Comparison of ENCODE assay signal across 1 cellular context in the genomic region with DNA sequence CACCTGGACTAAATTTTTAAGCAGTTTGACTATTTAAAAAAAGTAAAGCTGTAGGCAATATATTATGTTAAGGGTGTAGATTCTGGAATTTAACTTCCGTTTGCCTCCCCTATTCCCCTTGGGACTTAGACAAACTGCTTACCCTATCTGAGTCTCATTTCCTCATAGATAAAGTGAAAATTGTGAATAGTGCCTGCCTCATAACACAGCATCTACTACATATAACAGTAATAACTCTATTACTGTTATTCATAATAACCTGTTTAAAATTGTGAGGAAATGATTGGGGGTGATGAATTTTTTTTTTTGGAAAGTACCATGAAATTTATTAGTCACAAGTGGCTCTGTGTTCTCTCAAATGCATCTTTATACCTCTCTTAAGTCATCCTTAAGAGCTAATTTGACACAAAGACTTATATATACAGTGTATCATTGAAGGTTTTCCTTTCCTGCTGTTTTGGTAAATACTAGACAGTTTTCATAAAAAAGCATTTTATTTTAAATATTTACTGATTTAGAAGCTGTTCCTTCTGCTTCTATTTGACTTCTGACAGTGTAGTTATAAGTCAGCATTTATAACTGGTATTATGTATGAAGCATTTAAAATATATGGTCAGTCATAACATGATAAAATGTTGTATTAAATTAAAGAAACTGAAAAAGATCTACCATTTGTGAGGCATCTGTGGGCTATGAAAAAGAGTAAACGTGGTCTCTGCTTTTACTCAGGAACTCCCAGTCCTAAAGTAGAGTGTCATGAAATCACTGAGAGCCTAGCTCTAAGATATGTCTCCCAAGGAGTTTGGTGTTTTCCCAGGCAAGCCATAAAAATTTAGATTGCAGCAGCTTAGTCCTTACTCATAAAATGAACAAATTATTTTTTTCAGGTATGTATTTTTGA.
TF ChIP-seq lines count a peak whose summit lies in the region.

No MANE protein-coding gene starts in this region.

TF ChIP-seq in GM12878, 131 proteins besides CTCF, POLR2A, EP300 and RAD21:
- peak; percentile 79 for TF ChIP-seq JUNB (IDR thresholded peaks at IDR 0.05)
- no peak for TF ChIP-seq RB1 (IDR thresholded peaks at IDR 0.05; ENCODE audit: borderline replicate concordance)
- peak; percentile 66 for TF ChIP-seq MEF2B (IDR thresholded peaks at IDR 0.05; ENCODE audit: partially characterized antibody, poor library complexity, severe bottlenecking)
- TF ChIP-seq BCL11A (IDR thresholded peaks at IDR 0.05; ENCODE audit: low read depth, low read length): 0 out of 2 replicates have a peak, but pooled peaks have one; percentile 10
- TF ChIP-seq CREB1 (IDR thresholded peaks at IDR 0.05; ENCODE audit: low read depth): peak; percentile 53; the same call in 1 of the 2 replicates
- no peak for TF ChIP-seq STAT3 (IDR thresholded peaks at IDR 0.05; ENCODE audit: low read depth, low read length)
- peak; percentile 37; the same call in 1 of the 2 replicates for TF ChIP-seq SPI1 (IDR thresholded peaks at IDR 0.05; ENCODE audit: borderline replicate concordance, insufficient read depth, low read depth, low read length)
- TF ChIP-seq MAX (IDR thresholded peaks at IDR 0.05; ENCODE audit: low read depth, low read length): no peak
- TF ChIP-seq, protein P1, sequence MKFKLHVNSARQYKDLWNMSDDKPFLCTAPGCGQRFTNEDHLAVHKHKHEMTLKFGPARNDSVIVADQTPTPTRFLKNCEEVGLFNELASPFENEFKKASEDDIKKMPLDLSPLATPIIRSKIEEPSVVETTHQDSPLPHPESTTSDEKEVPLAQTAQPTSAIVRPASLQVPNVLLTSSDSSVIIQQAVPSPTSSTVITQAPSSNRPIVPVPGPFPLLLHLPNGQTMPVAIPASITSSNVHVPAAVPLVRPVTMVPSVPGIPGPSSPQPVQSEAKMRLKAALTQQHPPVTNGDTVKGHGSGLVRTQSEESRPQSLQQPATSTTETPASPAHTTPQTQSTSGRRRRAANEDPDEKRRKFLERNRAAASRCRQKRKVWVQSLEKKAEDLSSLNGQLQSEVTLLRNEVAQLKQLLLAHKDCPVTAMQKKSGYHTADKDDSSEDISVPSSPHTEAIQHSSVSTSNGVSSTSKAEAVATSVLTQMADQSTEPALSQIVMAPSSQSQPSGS (IDR thresholded peaks at IDR 0.05; ENCODE audit: low read length): 0 out of 2 replicates have a peak, but pooled peaks have one; percentile 24
- TF ChIP-seq NFIC (IDR thresholded peaks at IDR 0.05; ENCODE audit: low read depth, low read length): peak; percentile 68; the same call in 1 of the 2 replicates
- TF ChIP-seq ETV6 (conservative IDR thresholded peaks at IDR 0.05 in 1 of 2, IDR thresholded peaks at IDR 0.05 in 1 of 2; ENCODE audit: borderline replicate concordance in 1 of 2, low read depth in 1 of 2): peak in 1 of 2 experiments; percentile 28; a peak in 1 of 4 replicates
